Comparison of ENCODE assay signal across 1 cellular context in the genomic region with DNA sequence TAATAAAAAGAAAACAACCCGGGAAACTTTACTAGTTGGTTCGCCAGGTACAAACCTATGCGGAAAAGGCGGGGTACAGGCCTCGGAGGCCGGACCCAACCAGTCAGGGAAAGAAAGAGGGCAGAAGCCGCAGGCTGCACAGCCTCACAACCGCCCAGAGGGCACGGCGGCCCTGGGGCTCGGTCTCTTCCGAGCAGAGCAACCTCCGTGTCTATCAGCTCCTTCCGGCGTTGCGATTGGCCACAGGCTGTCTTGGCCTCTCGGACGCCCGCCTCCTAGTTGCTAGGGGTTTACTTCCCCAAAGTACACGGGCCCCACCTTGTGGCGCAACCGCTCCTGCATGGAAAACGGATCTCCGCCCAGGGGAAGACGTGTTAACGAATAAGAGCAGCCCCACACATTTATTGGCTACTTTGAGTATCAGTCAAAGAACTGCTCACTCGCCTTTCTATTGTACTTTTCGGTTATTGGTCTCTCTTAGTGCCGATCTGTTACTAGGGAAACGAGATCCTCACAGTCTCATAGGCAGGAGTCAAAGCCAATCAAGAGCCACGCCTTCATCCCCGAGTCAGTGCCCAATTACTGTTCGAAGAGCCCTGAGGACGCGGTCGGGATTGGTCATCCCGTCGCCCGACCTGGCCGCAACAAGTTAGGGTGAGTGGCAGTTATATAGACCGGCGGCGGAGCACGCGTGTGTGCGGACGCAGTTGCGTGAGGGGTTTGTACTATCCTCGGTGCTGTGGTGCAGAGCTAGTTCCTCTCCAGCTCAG.
TF ChIP-seq lines count a peak whose summit lies in the region.

A gene (plus strand): TSS at position 696 of the 770 bp plus-strand sequence. CDS start 14,667 bp downstream, outside the sequence.

TF ChIP-seq in GM12878, 131 proteins besides CTCF, POLR2A, EP300 and RAD21 (continued from another document):
- TF ChIP-seq, protein P1, sequence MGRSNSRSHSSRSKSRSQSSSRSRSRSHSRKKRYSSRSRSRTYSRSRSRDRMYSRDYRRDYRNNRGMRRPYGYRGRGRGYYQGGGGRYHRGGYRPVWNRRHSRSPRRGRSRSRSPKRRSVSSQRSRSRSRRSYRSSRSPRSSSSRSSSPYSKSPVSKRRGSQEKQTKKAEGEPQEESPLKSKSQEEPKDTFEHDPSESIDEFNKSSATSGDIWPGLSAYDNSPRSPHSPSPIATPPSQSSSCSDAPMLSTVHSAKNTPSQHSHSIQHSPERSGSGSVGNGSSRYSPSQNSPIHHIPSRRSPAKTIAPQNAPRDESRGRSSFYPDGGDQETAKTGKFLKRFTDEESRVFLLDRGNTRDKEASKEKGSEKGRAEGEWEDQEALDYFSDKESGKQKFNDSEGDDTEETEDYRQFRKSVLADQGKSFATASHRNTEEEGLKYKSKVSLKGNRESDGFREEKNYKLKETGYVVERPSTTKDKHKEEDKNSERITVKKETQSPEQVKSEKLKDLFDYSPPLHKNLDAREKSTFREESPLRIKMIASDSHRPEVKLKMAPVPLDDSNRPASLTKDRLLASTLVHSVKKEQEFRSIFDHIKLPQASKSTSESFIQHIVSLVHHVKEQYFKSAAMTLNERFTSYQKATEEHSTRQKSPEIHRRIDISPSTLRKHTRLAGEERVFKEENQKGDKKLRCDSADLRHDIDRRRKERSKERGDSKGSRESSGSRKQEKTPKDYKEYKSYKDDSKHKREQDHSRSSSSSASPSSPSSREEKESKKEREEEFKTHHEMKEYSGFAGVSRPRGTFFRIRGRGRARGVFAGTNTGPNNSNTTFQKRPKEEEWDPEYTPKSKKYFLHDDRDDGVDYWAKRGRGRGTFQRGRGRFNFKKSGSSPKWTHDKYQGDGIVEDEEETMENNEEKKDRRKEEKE (IDR thresholded peaks at IDR 0.05): no peak
- TF ChIP-seq HDGF (IDR thresholded peaks at IDR 0.05): no peak
- TF ChIP-seq PAX5 (IDR thresholded peaks at IDR 0.05; ENCODE audit: borderline replicate concordance, low read depth, low read length): peak; percentile 58; the same call in 1 of the 2 replicates
- TF ChIP-seq SP1 (IDR thresholded peaks at IDR 0.05; ENCODE audit: low read depth, low read length): peak; percentile 100
- TF ChIP-seq, protein P2, sequence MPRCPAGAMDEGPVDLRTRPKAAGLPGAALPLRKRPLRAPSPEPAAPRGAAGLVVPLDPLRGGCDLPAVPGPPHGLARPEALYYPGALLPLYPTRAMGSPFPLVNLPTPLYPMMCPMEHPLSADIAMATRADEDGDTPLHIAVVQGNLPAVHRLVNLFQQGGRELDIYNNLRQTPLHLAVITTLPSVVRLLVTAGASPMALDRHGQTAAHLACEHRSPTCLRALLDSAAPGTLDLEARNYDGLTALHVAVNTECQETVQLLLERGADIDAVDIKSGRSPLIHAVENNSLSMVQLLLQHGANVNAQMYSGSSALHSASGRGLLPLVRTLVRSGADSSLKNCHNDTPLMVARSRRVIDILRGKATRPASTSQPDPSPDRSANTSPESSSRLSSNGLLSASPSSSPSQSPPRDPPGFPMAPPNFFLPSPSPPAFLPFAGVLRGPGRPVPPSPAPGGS (IDR thresholded peaks at IDR 0.05; ENCODE audit: borderline replicate concordance, insufficient read depth, low read depth, low read length, poor library complexity, severe bottlenecking): peak; percentile 24
- peak; percentile 16; the same call in 1 of the 2 replicates for TF ChIP-seq TBL1XR1 (IDR thresholded peaks at IDR 0.05; ENCODE audit: low read depth, low read length)
- peak; percentile 66 for TF ChIP-seq ATF7 (IDR thresholded peaks at IDR 0.05; ENCODE audit: low read depth)
- TF ChIP-seq ESRRA (IDR thresholded peaks at IDR 0.05; ENCODE audit: low read length): 0 out of 2 replicates have a peak, but pooled peaks have one; percentile 19
- no peak for TF ChIP-seq JUNB (IDR thresholded peaks at IDR 0.05)
- TF ChIP-seq ZNF217 (IDR thresholded peaks at IDR 0.05): no peak
- TF ChIP-seq, protein P3, sequence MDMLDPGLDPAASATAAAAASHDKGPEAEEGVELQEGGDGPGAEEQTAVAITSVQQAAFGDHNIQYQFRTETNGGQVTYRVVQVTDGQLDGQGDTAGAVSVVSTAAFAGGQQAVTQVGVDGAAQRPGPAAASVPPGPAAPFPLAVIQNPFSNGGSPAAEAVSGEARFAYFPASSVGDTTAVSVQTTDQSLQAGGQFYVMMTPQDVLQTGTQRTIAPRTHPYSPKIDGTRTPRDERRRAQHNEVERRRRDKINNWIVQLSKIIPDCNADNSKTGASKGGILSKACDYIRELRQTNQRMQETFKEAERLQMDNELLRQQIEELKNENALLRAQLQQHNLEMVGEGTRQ (IDR thresholded peaks at IDR 0.05; ENCODE audit: borderline replicate concordance, low read depth, low read length): no peak
- TF ChIP-seq, protein P4, sequence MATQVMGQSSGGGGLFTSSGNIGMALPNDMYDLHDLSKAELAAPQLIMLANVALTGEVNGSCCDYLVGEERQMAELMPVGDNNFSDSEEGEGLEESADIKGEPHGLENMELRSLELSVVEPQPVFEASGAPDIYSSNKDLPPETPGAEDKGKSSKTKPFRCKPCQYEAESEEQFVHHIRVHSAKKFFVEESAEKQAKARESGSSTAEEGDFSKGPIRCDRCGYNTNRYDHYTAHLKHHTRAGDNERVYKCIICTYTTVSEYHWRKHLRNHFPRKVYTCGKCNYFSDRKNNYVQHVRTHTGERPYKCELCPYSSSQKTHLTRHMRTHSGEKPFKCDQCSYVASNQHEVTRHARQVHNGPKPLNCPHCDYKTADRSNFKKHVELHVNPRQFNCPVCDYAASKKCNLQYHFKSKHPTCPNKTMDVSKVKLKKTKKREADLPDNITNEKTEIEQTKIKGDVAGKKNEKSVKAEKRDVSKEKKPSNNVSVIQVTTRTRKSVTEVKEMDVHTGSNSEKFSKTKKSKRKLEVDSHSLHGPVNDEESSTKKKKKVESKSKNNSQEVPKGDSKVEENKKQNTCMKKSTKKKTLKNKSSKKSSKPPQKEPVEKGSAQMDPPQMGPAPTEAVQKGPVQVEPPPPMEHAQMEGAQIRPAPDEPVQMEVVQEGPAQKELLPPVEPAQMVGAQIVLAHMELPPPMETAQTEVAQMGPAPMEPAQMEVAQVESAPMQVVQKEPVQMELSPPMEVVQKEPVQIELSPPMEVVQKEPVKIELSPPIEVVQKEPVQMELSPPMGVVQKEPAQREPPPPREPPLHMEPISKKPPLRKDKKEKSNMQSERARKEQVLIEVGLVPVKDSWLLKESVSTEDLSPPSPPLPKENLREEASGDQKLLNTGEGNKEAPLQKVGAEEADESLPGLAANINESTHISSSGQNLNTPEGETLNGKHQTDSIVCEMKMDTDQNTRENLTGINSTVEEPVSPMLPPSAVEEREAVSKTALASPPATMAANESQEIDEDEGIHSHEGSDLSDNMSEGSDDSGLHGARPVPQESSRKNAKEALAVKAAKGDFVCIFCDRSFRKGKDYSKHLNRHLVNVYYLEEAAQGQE (IDR thresholded peaks at IDR 0.05; ENCODE audit: low read depth, low read length): peak; percentile 34; the same call in 1 of the 2 replicates
- TF ChIP-seq, protein P5, sequence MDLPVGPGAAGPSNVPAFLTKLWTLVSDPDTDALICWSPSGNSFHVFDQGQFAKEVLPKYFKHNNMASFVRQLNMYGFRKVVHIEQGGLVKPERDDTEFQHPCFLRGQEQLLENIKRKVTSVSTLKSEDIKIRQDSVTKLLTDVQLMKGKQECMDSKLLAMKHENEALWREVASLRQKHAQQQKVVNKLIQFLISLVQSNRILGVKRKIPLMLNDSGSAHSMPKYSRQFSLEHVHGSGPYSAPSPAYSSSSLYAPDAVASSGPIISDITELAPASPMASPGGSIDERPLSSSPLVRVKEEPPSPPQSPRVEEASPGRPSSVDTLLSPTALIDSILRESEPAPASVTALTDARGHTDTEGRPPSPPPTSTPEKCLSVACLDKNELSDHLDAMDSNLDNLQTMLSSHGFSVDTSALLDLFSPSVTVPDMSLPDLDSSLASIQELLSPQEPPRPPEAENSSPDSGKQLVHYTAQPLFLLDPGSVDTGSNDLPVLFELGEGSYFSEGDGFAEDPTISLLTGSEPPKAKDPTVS (IDR thresholded peaks at IDR 0.05; ENCODE audit: low read depth, low read length): no peak
- TF ChIP-seq, protein P6, sequence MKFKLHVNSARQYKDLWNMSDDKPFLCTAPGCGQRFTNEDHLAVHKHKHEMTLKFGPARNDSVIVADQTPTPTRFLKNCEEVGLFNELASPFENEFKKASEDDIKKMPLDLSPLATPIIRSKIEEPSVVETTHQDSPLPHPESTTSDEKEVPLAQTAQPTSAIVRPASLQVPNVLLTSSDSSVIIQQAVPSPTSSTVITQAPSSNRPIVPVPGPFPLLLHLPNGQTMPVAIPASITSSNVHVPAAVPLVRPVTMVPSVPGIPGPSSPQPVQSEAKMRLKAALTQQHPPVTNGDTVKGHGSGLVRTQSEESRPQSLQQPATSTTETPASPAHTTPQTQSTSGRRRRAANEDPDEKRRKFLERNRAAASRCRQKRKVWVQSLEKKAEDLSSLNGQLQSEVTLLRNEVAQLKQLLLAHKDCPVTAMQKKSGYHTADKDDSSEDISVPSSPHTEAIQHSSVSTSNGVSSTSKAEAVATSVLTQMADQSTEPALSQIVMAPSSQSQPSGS (IDR thresholded peaks at IDR 0.05; ENCODE audit: low read length): no peak
- TF ChIP-seq TAF1 (IDR thresholded peaks at IDR 0.05; ENCODE audit: borderline replicate concordance, low read depth, low read length): peak; percentile 95
- no peak for TF ChIP-seq CBX3 (IDR thresholded peaks at IDR 0.05; ENCODE audit: borderline replicate concordance, low read depth)
- TF ChIP-seq, protein P7, sequence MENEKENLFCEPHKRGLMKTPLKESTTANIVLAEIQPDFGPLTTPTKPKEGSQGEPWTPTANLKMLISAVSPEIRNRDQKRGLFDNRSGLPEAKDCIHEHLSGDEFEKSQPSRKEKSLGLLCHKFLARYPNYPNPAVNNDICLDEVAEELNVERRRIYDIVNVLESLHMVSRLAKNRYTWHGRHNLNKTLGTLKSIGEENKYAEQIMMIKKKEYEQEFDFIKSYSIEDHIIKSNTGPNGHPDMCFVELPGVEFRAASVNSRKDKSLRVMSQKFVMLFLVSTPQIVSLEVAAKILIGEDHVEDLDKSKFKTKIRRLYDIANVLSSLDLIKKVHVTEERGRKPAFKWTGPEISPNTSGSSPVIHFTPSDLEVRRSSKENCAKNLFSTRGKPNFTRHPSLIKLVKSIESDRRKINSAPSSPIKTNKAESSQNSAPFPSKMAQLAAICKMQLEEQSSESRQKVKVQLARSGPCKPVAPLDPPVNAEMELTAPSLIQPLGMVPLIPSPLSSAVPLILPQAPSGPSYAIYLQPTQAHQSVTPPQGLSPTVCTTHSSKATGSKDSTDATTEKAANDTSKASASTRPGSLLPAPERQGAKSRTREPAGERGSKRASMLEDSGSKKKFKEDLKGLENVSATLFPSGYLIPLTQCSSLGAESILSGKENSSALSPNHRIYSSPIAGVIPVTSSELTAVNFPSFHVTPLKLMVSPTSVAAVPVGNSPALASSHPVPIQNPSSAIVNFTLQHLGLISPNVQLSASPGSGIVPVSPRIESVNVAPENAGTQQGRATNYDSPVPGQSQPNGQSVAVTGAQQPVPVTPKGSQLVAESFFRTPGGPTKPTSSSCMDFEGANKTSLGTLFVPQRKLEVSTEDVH (IDR thresholded peaks at IDR 0.05; ENCODE audit: low read depth, partially characterized antibody): no peak
- TF ChIP-seq EGR1 (IDR thresholded peaks at IDR 0.05; ENCODE audit: borderline replicate concordance in 1 of 2, low read depth in 2 of 2, low read length in 2 of 2): peak in 1 of 2 experiments; percentile 25; a peak in 1 of 3 replicates
- TF ChIP-seq MYC (IDR thresholded peaks at IDR 0.05; ENCODE audit: insufficient read depth, insufficient read length, insufficient replicate concordance, low read length, severe bottlenecking): peak; percentile 87
